1 cellular context compared by ENCODE assay signal in genomic region chr10:49550563-49550962, GRCh38.
A peak's percentile ranks its signal among the peaks of the same experiment; 100 is the strongest.
TF ChIP-seq lines count a peak whose summit lies in the region.

No MANE protein-coding gene starts in this region.

TF ChIP-seq in HCT116, 20 proteins besides CTCF, POLR2A, EP300 and RAD21 (continued from another document):
- TF ChIP-seq ZBTB33 (IDR thresholded peaks at IDR 0.05; ENCODE audit: extremely low read depth, insufficient replicate concordance, low read length) (no peak), ZFX (IDR thresholded peaks at IDR 0.05) (no peak), JUND (IDR thresholded peaks at IDR 0.05) (peak; percentile 48; the same call in 1 of the 2 replicates), POLR2AphosphoS5 (IDR thresholded peaks at IDR 0.05; ENCODE audit: low read depth, low read length) (no peak), ELF1 (IDR thresholded peaks at IDR 0.05; ENCODE audit: borderline replicate concordance, low read depth) (no peak), ZNF274 (IDR thresholded peaks at IDR 0.05; ENCODE audit: low read depth, low read length) (no peak), FOSL1 (IDR thresholded peaks at IDR 0.05; ENCODE audit: low read depth) (peak; percentile 56), SIN3A (IDR thresholded peaks at IDR 0.05; ENCODE audit: low read depth) (no peak), SRF (IDR thresholded peaks at IDR 0.05; ENCODE audit: low read depth) (no peak), TCF7L2 (IDR thresholded peaks at IDR 0.05; ENCODE audit: borderline replicate concordance, extremely low read depth, insufficient read depth, insufficient read length) (no peak), SP1 (IDR thresholded peaks at IDR 0.05; ENCODE audit: low read depth) (peak; percentile 40), ATF3 (IDR thresholded peaks at IDR 0.05) (no peak)
